14 cellular contexts compared by ENCODE assay signal in genomic region chr1:209389258-209389657, GRCh38.
DNase-seq lines count a peak whose midpoint lies in the region; ATAC-seq and TF ChIP-seq lines count a peak whose summit lies in the region.
"Had no signal": no experiment of that assay in that cellular context is flagged by ENCODE, and none has a peak within 500 bp of the region (broad histone marks: within the 10 kb centered on the region; RNA-seq: fewer than 3 reads in every experiment).

No MANE protein-coding gene starts in this region.

- H3K27me3 ChIP-seq in MG63: no peaks in the 10 kb centered on the region

- H3K9me3 ChIP-seq in MG63: no peaks in the 10 kb centered on the region

- H3K36me3 ChIP-seq in MG63: no peaks in the 10 kb centered on the region

- no peak overlapping the region for H3K4me3 ChIP-seq in MG63

- DNase-seq in DMS53 treated with DMSO at 0.1 percent for 48 hours (lab: John Stamatoyannopoulos, UW; ENCODE audit: unreplicated experiment) (peak; percentile 33), MG63 (peak; percentile 82), dedifferentiated amniotic fluid mesenchymal stem cell (ENCODE audit: extremely low spot score) (peak; percentile 39), omental fat pad (ENCODE audit: low spot score) (no peak), medulla oblongata (ENCODE audit: extremely low spot score) (no peak), NCI-H1105 treated with DMSO at 0.1 percent for 48 hours (lab: John Stamatoyannopoulos, UW) (no peak), NCI-H2029 (lab: John Stamatoyannopoulos, UW) (no peak)
- DNase-seq: activated CD4-positive, alpha-beta T cell treated with anti-CD3 and anti-CD28 coated beads for 1 hour; activated naive CD4-positive, alpha-beta T cell treated with anti-CD3 and anti-CD28 coated beads, Interleukin-2, amount 10 ng/mL, durations not matched to agents 7 days and 5 days; effector CD8-positive, alpha-beta T cell; immature natural killer cell; occipital lobe had no signal

- TF ChIP-seq CTCF in omental fat pad (IDR thresholded peaks at IDR 0.05): no peak

- ATAC-seq in omental fat pad (ENCODE audit: low FRiP score) (peak; percentile 93), HG02798 (IDR thresholded peaks at IDR 0.05; ENCODE audit: poor library complexity, unreplicated experiment) (no peak)
- ATAC-seq: Right ventricle myocardium inferior had no signal

Comparison
In these comparisons a context has a peak if more than half of its experiments do, and no peak if none do; other contexts are left out.
1. DNase-seq: peak in DMS53 treated with DMSO at 0.1 percent for 48 hours (single experiment), MG63 (single experiment) and dedifferentiated amniotic fluid mesenchymal stem cell (single experiment); none in omental fat pad (single experiment), medulla oblongata (single experiment), NCI-H1105 treated with DMSO at 0.1 percent for 48 hours (single experiment) and NCI-H2029 (single experiment).